ENCODE assay signal across 2 cellular contexts in genomic region chr4:13526658-13527057, GRCh38.
TF ChIP-seq lines count a peak whose summit lies in the region.

No MANE protein-coding gene starts in this region.

TF ChIP-seq in GM23338, 12 proteins besides CTCF, POLR2A, EP300 and RAD21:
- no peak for TF ChIP-seq POLR2AphosphoS5 (IDR thresholded peaks at IDR 0.05; ENCODE audit: low read depth)
- TF ChIP-seq REST (IDR thresholded peaks at IDR 0.05; ENCODE audit: unreplicated experiment): no peak
- no peak for TF ChIP-seq ZNF114 (CRISPR knock-in tag; IDR thresholded peaks at IDR 0.05)
- no peak for TF ChIP-seq ETS1 (IDR thresholded peaks at IDR 0.05)
- TF ChIP-seq ZNF331 (CRISPR knock-in tag; IDR thresholded peaks at IDR 0.05; ENCODE audit: low read depth): no peak
- TF ChIP-seq JUNB (IDR thresholded peaks at IDR 0.05; ENCODE audit: unreplicated experiment): no peak
- TF ChIP-seq NANOG (IDR thresholded peaks at IDR 0.05; ENCODE audit: borderline replicate concordance): no peak
- no peak for TF ChIP-seq STAT1 (IDR thresholded peaks at IDR 0.05; ENCODE audit: unreplicated experiment)
- TF ChIP-seq ZNF462 (CRISPR knock-in tag; IDR thresholded peaks at IDR 0.05): no peak
- no peak for TF ChIP-seq CREB1 (CRISPR knock-in tag; IDR thresholded peaks at IDR 0.05; ENCODE audit: low read depth)
- TF ChIP-seq EZH2phosphoT487 (IDR thresholded peaks at IDR 0.05; ENCODE audit: unreplicated experiment): no peak
- TF ChIP-seq EZH2 (IDR thresholded peaks at IDR 0.05; ENCODE audit: low read depth, unreplicated experiment): no peak
TF ChIP-seq in GM23338: peak in this region for 0.

TF ChIP-seq in H1, 55 proteins besides CTCF, POLR2A, EP300 and RAD21:
- TF ChIP-seq CHD1 (IDR thresholded peaks at IDR 0.05; ENCODE audit: low read depth, low read length): no peak
- peak; percentile 96 for TF ChIP-seq KDM1A (IDR thresholded peaks at IDR 0.05; ENCODE audit: borderline replicate concordance, low read length)
